11 cellular contexts compared by ENCODE assay signal in genomic region chr6:43578748-43579147, GRCh38. TPM values are rescaled to one million over a fixed set of nuclear protein-coding genes. Genes with fewer than 3 reads are reported as not detected.
DNase-seq lines count a peak whose midpoint lies in the region; ATAC-seq and TF ChIP-seq lines count a peak whose summit lies in the region.
"Had no signal": no experiment of that assay in that cellular context is flagged by ENCODE, and none has a peak within 500 bp of the region (broad histone marks: within the 10 kb centered on the region; RNA-seq: fewer than 3 reads in every experiment).

No MANE protein-coding gene starts in this region.

- H3K9me3 Mint-ChIP-seq in activated naive CD8-positive, alpha-beta T cell treated with anti-CD3 and anti-CD28 coated beads for 36 hours, result no peaks in the 10 kb centered on the region
- no peaks in the 10 kb centered on the region for H3K9me3 Mint-ChIP-seq in memory B cell

- H3K4me3 ChIP-seq in AG10803 (ENCODE audit: low read length) (no peak overlapping the region), GM08714 (ENCODE audit: low read length) (peak overlapping the region; percentile 12)

- no peak for TF ChIP-seq CTCF in AG10803 (conservative IDR thresholded peaks at IDR 0.05; ENCODE audit: low read length)

- H3K4me3 Mint-ChIP-seq in activated naive CD8-positive, alpha-beta T cell treated with anti-CD3 and anti-CD28 coated beads for 36 hours, result peak overlapping the region; percentile 2
- peak overlapping the region; percentile 38 for H3K4me3 Mint-ChIP-seq in memory B cell

- peak; percentile 3 for DNase-seq in AG10803 (ENCODE audit: low read depth)
- no peak for DNase-seq in activated naive CD8-positive, alpha-beta T cell treated with anti-CD3 and anti-CD28 coated beads for 36 hours
- no peak for DNase-seq in memory B cell (ENCODE audit: low spot score in 2 of 2)
- DNase-seq in LoVo (ENCODE audit: low spot score), result no peak
- no peak for DNase-seq in NCI-H2171 (lab: John Stamatoyannopoulos, UW)
- no peak for DNase-seq in amygdala (lab: John Stamatoyannopoulos, UW)
- DNase-seq: activated gamma-delta T cell treated with Interleukin-2 at 50 U/mL for 16 hours; DMS153; effector memory CD4-positive, alpha-beta T cell had no signal

- ATAC-seq in memory B cell (ENCODE audit: low read depth) (no peak), HG03025 (IDR thresholded peaks at IDR 0.05; ENCODE audit: low FRiP score, unreplicated experiment) (no peak)

- H3K36me3 Mint-ChIP-seq in activated naive CD8-positive, alpha-beta T cell treated with anti-CD3 and anti-CD28 coated beads for 36 hours, result peaks cover 25% of the 10 kb centered on the region
- peaks cover 13% of the 10 kb centered on the region for H3K36me3 Mint-ChIP-seq in memory B cell

- H3K4me1 Mint-ChIP-seq in activated naive CD8-positive, alpha-beta T cell treated with anti-CD3 and anti-CD28 coated beads for 36 hours, result peaks cover 24% of the 10 kb centered on the region
- peaks cover 20% of the 10 kb centered on the region for H3K4me1 Mint-ChIP-seq in memory B cell

- H3K27me3 Mint-ChIP-seq in activated naive CD8-positive, alpha-beta T cell treated with anti-CD3 and anti-CD28 coated beads for 36 hours, result no peaks in the 10 kb centered on the region
- no peaks in the 10 kb centered on the region for H3K27me3 Mint-ChIP-seq in memory B cell

- H3K27ac Mint-ChIP-seq in activated naive CD8-positive, alpha-beta T cell treated with anti-CD3 and anti-CD28 coated beads for 36 hours, result no peak overlapping the region
- peak overlapping the region; percentile 90 for H3K27ac Mint-ChIP-seq in memory B cell

RNA-seq across cellular contexts. Expression of gene POLH, which starts 2.8 kb away (rescaled TPM):
- total RNA-seq in activated naive CD8-positive, alpha-beta T cell treated with anti-CD3 and anti-CD28 coated beads for 36 hours, result 10 to 100 TPM; 23.4 to 30.1 TPM

RNA-seq across cellular contexts. Expression of gene XPO5, which starts 2.9 kb away (rescaled TPM):
- 100 to 1,000 TPM; 119 to 121 TPM for total RNA-seq in activated naive CD8-positive, alpha-beta T cell treated with anti-CD3 and anti-CD28 coated beads for 36 hours

RNA-seq across cellular contexts. Expression of gene GTPBP2, which starts 50.3 kb away (rescaled TPM):
- total RNA-seq in activated naive CD8-positive, alpha-beta T cell treated with anti-CD3 and anti-CD28 coated beads for 36 hours, result 10 to 100 TPM; 49.2 to 52.1 TPM

RNA-seq across cellular contexts. Expression of gene MAD2L1BP, which starts 56.9 kb away (rescaled TPM):
- 10 to 100 TPM; 29.9 to 30.1 TPM for total RNA-seq in activated naive CD8-positive, alpha-beta T cell treated with anti-CD3 and anti-CD28 coated beads for 36 hours
